20 cellular contexts compared by ENCODE assay signal in the genomic region with DNA sequence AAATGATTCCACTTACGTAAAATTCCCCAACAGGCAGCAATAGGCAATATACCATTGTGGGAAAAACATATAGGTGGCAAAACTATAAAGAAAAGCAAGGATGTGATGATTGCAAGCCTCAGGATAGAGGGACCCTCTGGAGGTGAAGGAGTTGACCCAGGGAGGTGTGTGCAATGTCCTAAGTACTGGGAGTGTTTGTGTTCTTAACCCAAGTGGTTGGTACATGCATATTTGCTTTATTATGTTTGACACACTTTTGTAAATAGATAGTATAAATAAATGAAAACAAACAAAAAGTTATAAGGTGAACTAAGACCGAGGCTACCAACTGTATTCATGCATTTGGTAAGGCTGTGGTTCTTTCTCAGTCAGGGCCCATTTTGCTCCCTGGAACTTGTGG. TPM values are rescaled to one million over a fixed set of nuclear protein-coding genes. Genes with fewer than 3 reads are reported as not detected.
DNase-seq lines count a peak whose midpoint lies in the region; ATAC-seq and TF ChIP-seq lines count a peak whose summit lies in the region.
"Had no signal": no experiment of that assay in that cellular context is flagged by ENCODE, and none has a peak within 500 bp of the region (broad histone marks: within the 10 kb centered on the region; RNA-seq: fewer than 3 reads in every experiment).

No MANE protein-coding gene starts in this region.

- H4K20me1 ChIP-seq in BLaER1 = no peaks in the 10 kb centered on the region

- peak overlapping the region; percentile 93 for H3K4me2 ChIP-seq in BLaER1

- POLR2A ChIA-PET in activated CD8-positive, alpha-beta T cell treated with anti-CD3 and anti-CD28 coated beads, Interleukin-2, amount 10 ng/mL, durations not matched to agents 7 days and 5 days (lab: Charles Lee) = no interaction called here
- POLR2A ChIA-PET in activated CD8-positive, alpha-beta T cell treated with anti-CD3 and anti-CD28 coated beads for 36 hours (lab: Charles Lee) = no interaction called here

- H3K36me3 Mint-ChIP-seq in activated CD8-positive, alpha-beta T cell treated with anti-CD3 and anti-CD28 coated beads, Interleukin-2, amount 10 ng/mL, durations not matched to agents 7 days and 5 days (ENCODE audit: low read depth) = peaks cover 94% of the 10 kb centered on the region
- H3K36me3 Mint-ChIP-seq in activated CD8-positive, alpha-beta T cell treated with anti-CD3 and anti-CD28 coated beads for 36 hours (ENCODE audit: low read depth) = peaks cover 49% of the 10 kb centered on the region

- peaks cover 41% of the 10 kb centered on the region for H3K36me3 ChIP-seq in BLaER1
- H3K36me3 ChIP-seq in Peyer's patch = peaks cover 0 to 76% (median 0%) of the 10 kb centered on the region in 3 donors
- H3K36me3 ChIP-seq in mucosa of descending colon (ENCODE audit: low read depth) = no peaks in the 10 kb centered on the region
- peaks cover 6 to 80% (median 26%) of the 10 kb centered on the region in 4 donors for H3K36me3 ChIP-seq in sigmoid colon
- H3K36me3 ChIP-seq: SJSA1 had no signal

- H3K27me3 Mint-ChIP-seq in activated CD8-positive, alpha-beta T cell treated with anti-CD3 and anti-CD28 coated beads, Interleukin-2, amount 10 ng/mL, durations not matched to agents 7 days and 5 days (ENCODE audit: low read depth) = no peaks in the 10 kb centered on the region
- no peaks in the 10 kb centered on the region for H3K27me3 Mint-ChIP-seq in activated CD8-positive, alpha-beta T cell treated with anti-CD3 and anti-CD28 coated beads for 36 hours
- H3K27me3 Mint-ChIP-seq: CD4-positive, alpha-beta memory T cell had no signal

- no peak for TF ChIP-seq POLR2A in Peyer's patch (IDR thresholded peaks at IDR 0.05)
- TF ChIP-seq POLR2A in sigmoid colon (IDR thresholded peaks at IDR 0.05) = no peak

- H3K4me1 ChIP-seq in BLaER1 = peaks cover 50% of the 10 kb centered on the region
- H3K4me1 ChIP-seq in Peyer's patch = peaks cover 0 to 18% (median 5%) of the 10 kb centered on the region in 4 donors
- peaks cover 20% of the 10 kb centered on the region for H3K4me1 ChIP-seq in mucosa of descending colon (ENCODE audit: low read depth)
- no peaks in the 10 kb centered on the region for H3K4me1 ChIP-seq in sigmoid colon
- H3K4me1 ChIP-seq: Caco-2, SJSA1 had no signal

- CTCF ChIA-PET in activated CD8-positive, alpha-beta T cell treated with anti-CD3 and anti-CD28 coated beads, Interleukin-2, amount 10 ng/mL, durations not matched to agents 7 days and 5 days (lab: Charles Lee) = interaction anchor here (1.4 kb wide), 1 partner anchor 150 kb away, joined by 5 read pairs; no protein-coding TSS in a partner anchor
- CTCF ChIA-PET in activated CD8-positive, alpha-beta T cell treated with anti-CD3 and anti-CD28 coated beads for 36 hours (lab: Charles Lee) = no interaction called here

- no peak for ATAC-seq in activated CD8-positive, alpha-beta T cell treated with anti-CD3 and anti-CD28 coated beads, Interleukin-2, amount 10 ng/mL, durations not matched to agents 7 days and 5 days
- no peak for ATAC-seq in activated CD8-positive, alpha-beta T cell treated with anti-CD3 and anti-CD28 coated beads for 36 hours
- peak; percentile 58 for ATAC-seq in mucosa of descending colon
- ATAC-seq: Right ventricle myocardium inferior had no signal

- no peak for TF ChIP-seq EP300 in sigmoid colon (IDR thresholded peaks at IDR 0.05)

- peaks cover 41% of the 10 kb centered on the region for H3K9me3 ChIP-seq in BLaER1
- no peaks in the 10 kb centered on the region for H3K9me3 ChIP-seq in Peyer's patch
- no peaks in the 10 kb centered on the region for H3K9me3 ChIP-seq in mucosa of descending colon
- no peaks in the 10 kb centered on the region for H3K9me3 ChIP-seq in sigmoid colon

- H3K4me3 ChIP-seq in BLaER1 = no peak overlapping the region
- no peak overlapping the region for H3K4me3 ChIP-seq in Peyer's patch
- H3K4me3 ChIP-seq in mucosa of descending colon = no peak overlapping the region
- no peak overlapping the region for H3K4me3 ChIP-seq in sigmoid colon
- H3K4me3 ChIP-seq: SJSA1 had no signal

- H3K9me3 Mint-ChIP-seq in activated CD8-positive, alpha-beta T cell treated with anti-CD3 and anti-CD28 coated beads, Interleukin-2, amount 10 ng/mL, durations not matched to agents 7 days and 5 days (ENCODE audit: insufficient read depth) = peaks cover 10% of the 10 kb centered on the region
- peaks cover 11% of the 10 kb centered on the region for H3K9me3 Mint-ChIP-seq in activated CD8-positive, alpha-beta T cell treated with anti-CD3 and anti-CD28 coated beads for 36 hours

- 58 to 85% methylated on average over 2 of the region's 2 CpGs for WGBS in sigmoid colon, 2 donors

- H3K27me3 ChIP-seq in BLaER1 (no peaks in the 10 kb centered on the region), Peyer's patch (no peaks in the 10 kb centered on the region), sigmoid colon (no peaks in the 10 kb centered on the region)
- H3K27me3 ChIP-seq: SJSA1 had no signal

- peak overlapping the region; percentile 19 for H3K27ac Mint-ChIP-seq in activated CD8-positive, alpha-beta T cell treated with anti-CD3 and anti-CD28 coated beads, Interleukin-2, amount 10 ng/mL, durations not matched to agents 7 days and 5 days
- no peak overlapping the region for H3K27ac Mint-ChIP-seq in activated CD8-positive, alpha-beta T cell treated with anti-CD3 and anti-CD28 coated beads for 36 hours

- no peak overlapping the region for H3K4me3 Mint-ChIP-seq in activated CD8-positive, alpha-beta T cell treated with anti-CD3 and anti-CD28 coated beads, Interleukin-2, amount 10 ng/mL, durations not matched to agents 7 days and 5 days
- H3K4me3 Mint-ChIP-seq in activated CD8-positive, alpha-beta T cell treated with anti-CD3 and anti-CD28 coated beads for 36 hours = no peak overlapping the region
- H3K4me3 Mint-ChIP-seq: CD4-positive, alpha-beta memory T cell had no signal

- peaks cover 80% of the 10 kb centered on the region for H3K4me1 Mint-ChIP-seq in activated CD8-positive, alpha-beta T cell treated with anti-CD3 and anti-CD28 coated beads, Interleukin-2, amount 10 ng/mL, durations not matched to agents 7 days and 5 days (ENCODE audit: low read depth)
- H3K4me1 Mint-ChIP-seq in activated CD8-positive, alpha-beta T cell treated with anti-CD3 and anti-CD28 coated beads for 36 hours (ENCODE audit: low read depth) = peaks cover 1% of the 10 kb centered on the region

- H3K9ac ChIP-seq in BLaER1 = no peak overlapping the region

- DNase-seq in activated CD8-positive, alpha-beta T cell treated with anti-CD3 and anti-CD28 coated beads, Interleukin-2, amount 10 ng/mL, durations not matched to agents 7 days and 5 days = no peak
- no peak for DNase-seq in activated CD8-positive, alpha-beta T cell treated with anti-CD3 and anti-CD28 coated beads for 36 hours
- DNase-seq in Peyer's patch = no peak
- no peak for DNase-seq in mucosa of descending colon
- no peak for DNase-seq in NCI-H2171 (lab: John Stamatoyannopoulos, UW)
- DNase-seq in sigmoid colon = no peak
- DNase-seq: Caco-2; CD4-positive, alpha-beta memory T cell; DND-41; GOT3; HCEC 1CT; KG1; NCI-H1105; NCI-H146; NCI-H2029 treated with DMSO at 0.1 percent for 48 hours; NCI-H345; NCI-H524 had no signal

- TF ChIP-seq CTCF in activated CD8-positive, alpha-beta T cell treated with anti-CD3 and anti-CD28 coated beads for 36 hours (IDR thresholded peaks at IDR 0.05) = no peak
- TF ChIP-seq CTCF in Peyer's patch (IDR thresholded peaks at IDR 0.05) (no peak), mucosa of descending colon (IDR thresholded peaks at IDR 0.05) (no peak), sigmoid colon (IDR thresholded peaks at IDR 0.05) (no peak)

- no peak overlapping the region for H3K27ac ChIP-seq in BLaER1
- peak overlapping the region in 3 of 4 donors; percentile 37 to 90 (median 80) for H3K27ac ChIP-seq in Peyer's patch
- H3K27ac ChIP-seq in sigmoid colon = no peak overlapping the region
- H3K27ac ChIP-seq: SJSA1 had no signal

- intact Hi-C loops in activated CD8-positive, alpha-beta T cell treated with anti-CD3 and anti-CD28 coated beads for 36 hours (cut with micrococcal nuclease) = no loop called here
- intact Hi-C loops in mucosa of descending colon (cut with DNase I, micrococcal nuclease) = no loop called here
- intact Hi-C loops in sigmoid colon (cut with DNase I) = no loop called here

RNA-seq across cellular contexts. Expression of a gene that starts 7.5 kb away (rescaled TPM):
- 100 to 1,000 TPM; 563 to 584 TPM for total RNA-seq in activated CD8-positive, alpha-beta T cell treated with anti-CD3 and anti-CD28 coated beads, Interleukin-2, amount 10 ng/mL, durations not matched to agents 7 days and 5 days
- total RNA-seq in activated CD8-positive, alpha-beta T cell treated with anti-CD3 and anti-CD28 coated beads for 36 hours = 10 to 100 TPM; 39.4 to 40.0 TPM
- total RNA-seq in Peyer's patch (100 to 1,000 TPM in 1 of 4 donors, 10 to 100 TPM in 3; 52.4 to 109 (median 78.9) TPM), mucosa of descending colon (10 to 100 TPM; 30.7 to 78.5 (median 31.2) TPM), sigmoid colon (10 to 100 TPM in 3 of 4 donors, 1 to 10 TPM in 1; 8.6 to 30.7 (median 26.7) TPM)
- 10 to 100 TPM; 13.2 to 76.7 (median 34.9) TPM for polyA plus RNA-seq in sigmoid colon

Comparison
In these comparisons a context has a peak if more than half of its experiments do, and no peak if none do; other contexts are left out.
1. RNA of a gene that starts 7.5 kb away (total RNA-seq): 563 to 584 TPM in activated CD8-positive, alpha-beta T cell treated with anti-CD3 and anti-CD28 coated beads, Interleukin-2, amount 10 ng/mL, durations not matched to agents 7 days and 5 days; 52.4 to 109 TPM in Peyer's patch, 39.4 to 40.0 TPM in activated CD8-positive, alpha-beta T cell treated with anti-CD3 and anti-CD28 coated beads for 36 hours, 30.7 to 78.5 TPM in mucosa of descending colon and 8.6 to 30.7 TPM in sigmoid colon; every median in the first group is over 4 times any median in the second.
2. H3K27ac ChIP-seq: peak in Peyer's patch (3 of 4); none in BLaER1 (single experiment) and sigmoid colon (0 of 4).